ENCODE assay signal across 14 cellular contexts in genomic region chr15:66653398-66653797, GRCh38.
"Had no signal": no experiment of that assay in that cellular context is flagged by ENCODE, and none has a peak within 500 bp of the region (broad histone marks: within the 10 kb centered on the region; RNA-seq: fewer than 3 reads in every experiment).

No MANE protein-coding gene starts in this region.

- H3K4me3 Mint-ChIP-seq: activated CD8-positive, alpha-beta memory T cell treated with anti-CD3 and anti-CD28 coated beads, Interleukin-2, amount 10 ng/mL, durations not matched to agents 7 days and 5 days; activated T-cell treated with anti-CD3 and anti-CD28 coated beads, Interleukin-2, amount 50 U/mL, for 24 hours; stimulated activated naive B cell treated with anti-CD40 and anti-IgM and Interleukin-4, amounts not matched to agents 10 μg/mL and 1 μg/mL and 100 μg/mL, for 72 hours had no signal

- H3K27ac ChIP-seq: colonic mucosa, esophagus squamous epithelium, thyroid gland, vagina had no signal

- H3K27me3 Mint-ChIP-seq: activated naive CD4-positive, alpha-beta T cell treated with anti-CD3 and anti-CD28 coated beads, Interleukin-2, amount 50 U/mL, for 24 hours; activated T-cell treated with anti-CD3 and anti-CD28 coated beads, Interleukin-2, amount 50 U/mL, for 24 hours had no signal

- H3K27ac Mint-ChIP-seq: activated CD8-positive, alpha-beta memory T cell treated with anti-CD3 and anti-CD28 coated beads, Interleukin-2, amount 10 ng/mL, durations not matched to agents 7 days and 5 days; activated T-cell treated with anti-CD3 and anti-CD28 coated beads, Interleukin-2, amount 50 U/mL, for 24 hours; stimulated activated naive B cell treated with anti-CD40 and anti-IgM and Interleukin-4, amounts not matched to agents 10 μg/mL and 1 μg/mL and 100 μg/mL, for 72 hours had no signal

- H3K36me3 ChIP-seq: colonic mucosa, esophagus squamous epithelium, right atrium auricular region, thyroid gland, vagina had no signal

- H3K9me3 Mint-ChIP-seq: activated naive CD4-positive, alpha-beta T cell treated with anti-CD3 and anti-CD28 coated beads, Interleukin-2, amount 50 U/mL, for 24 hours; activated T-cell treated with anti-CD3 and anti-CD28 coated beads, Interleukin-2, amount 50 U/mL, for 24 hours; stimulated activated naive B cell treated with anti-CD40 and anti-IgM and Interleukin-4, amounts not matched to agents 10 μg/mL and 1 μg/mL and 100 μg/mL, for 72 hours had no signal

- H3K4me1 ChIP-seq: colonic mucosa had no signal

- H3K36me3 Mint-ChIP-seq: activated CD8-positive, alpha-beta memory T cell treated with anti-CD3 and anti-CD28 coated beads, Interleukin-2, amount 10 ng/mL, durations not matched to agents 7 days and 5 days; activated naive CD4-positive, alpha-beta T cell treated with anti-CD3 and anti-CD28 coated beads, Interleukin-2, amount 50 U/mL, for 24 hours had no signal

- H3K4me1 Mint-ChIP-seq: stimulated activated naive B cell treated with anti-CD40 and anti-IgM and Interleukin-4, amounts not matched to agents 10 μg/mL and 1 μg/mL and 100 μg/mL, for 72 hours had no signal

- H3K4me3 ChIP-seq: colonic mucosa, esophagus squamous epithelium, right atrium auricular region, thyroid gland, vagina had no signal

- ATAC-seq: activated CD4-positive, CD25-positive, alpha-beta regulatory T cell treated with anti-CD3 and anti-CD28 coated beads, Interleukin-2, amount 50 U/mL, for 24 hours; activated CD8-positive, alpha-beta memory T cell treated with anti-CD3 and anti-CD28 coated beads, Interleukin-2, amount 10 ng/mL, durations not matched to agents 7 days and 5 days; left ventricle myocardium superior; stimulated activated naive B cell treated with anti-CD40 and anti-IgM and Interleukin-4, amounts not matched to agents 10 μg/mL and 1 μg/mL and 100 μg/mL, for 72 hours had no signal

- H3K9me3 ChIP-seq: colonic mucosa, esophagus squamous epithelium, right atrium auricular region, thyroid gland, vagina had no signal

- H3K27me3 ChIP-seq: colonic mucosa, right atrium auricular region, vagina had no signal

- DNase-seq: activated CD4-positive, alpha-beta T cell treated with anti-CD3 and anti-CD28 coated beads, Interleukin-2, amount 50 U/mL, for 1 hour; activated CD8-positive, alpha-beta memory T cell treated with anti-CD3 and anti-CD28 coated beads, Interleukin-2, amount 10 ng/mL, durations not matched to agents 7 days and 5 days; activated T-cell treated with anti-CD3 and anti-CD28 coated beads, Interleukin-2, amount 50 U/mL, for 24 hours; colonic mucosa; esophagus squamous epithelium; glutamatergic neuron; left ventricle myocardium superior; stimulated activated CD4-positive, alpha-beta T cell treated with anti-CD3 and anti-CD28 coated beads, Interleukin-2, amount 100 ng/mL, for 48 hours; stimulated activated naive B cell treated with anti-CD40 and anti-IgM and Interleukin-4, amounts not matched to agents 10 μg/mL and 1 μg/mL and 100 μg/mL, for 72 hours; thyroid gland had no signal
